In the genomic region with DNA sequence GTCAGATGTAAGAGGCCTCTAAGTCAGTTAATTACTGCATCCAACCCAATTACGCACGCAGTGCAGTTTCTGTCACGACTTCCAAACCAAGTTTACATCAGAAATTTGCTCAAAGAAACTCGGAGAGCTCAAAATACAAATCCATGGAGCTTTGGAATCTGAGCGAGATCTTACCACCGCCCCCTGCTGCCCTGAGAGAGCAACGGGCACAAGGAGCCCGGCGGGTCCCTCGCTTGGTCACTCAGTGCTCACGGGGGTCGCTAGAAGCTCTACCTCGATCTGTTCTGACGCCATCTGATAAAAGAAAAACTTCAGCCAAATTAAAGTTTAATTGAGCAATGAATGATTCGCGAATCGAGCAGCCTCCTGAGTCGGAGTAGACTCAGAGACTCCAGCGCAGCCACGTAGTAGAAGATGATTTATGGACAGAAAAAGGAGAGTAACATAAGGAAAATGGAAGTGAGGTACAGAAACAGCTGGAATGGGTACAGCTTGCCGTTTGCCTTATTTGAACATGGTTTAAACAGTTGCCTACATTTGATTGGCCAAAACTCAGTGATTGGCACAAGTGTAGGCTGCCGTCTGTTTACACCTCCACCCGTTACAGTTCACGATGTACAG, we compare ENCODE assay signal across 1 cellular context.
TF ChIP-seq lines count a peak whose summit lies in the region.

No MANE protein-coding gene starts in this region.

TF ChIP-seq in WTC11, 78 proteins besides CTCF, POLR2A, EP300 and RAD21 (continued from another document):
- TF ChIP-seq, protein P1, sequence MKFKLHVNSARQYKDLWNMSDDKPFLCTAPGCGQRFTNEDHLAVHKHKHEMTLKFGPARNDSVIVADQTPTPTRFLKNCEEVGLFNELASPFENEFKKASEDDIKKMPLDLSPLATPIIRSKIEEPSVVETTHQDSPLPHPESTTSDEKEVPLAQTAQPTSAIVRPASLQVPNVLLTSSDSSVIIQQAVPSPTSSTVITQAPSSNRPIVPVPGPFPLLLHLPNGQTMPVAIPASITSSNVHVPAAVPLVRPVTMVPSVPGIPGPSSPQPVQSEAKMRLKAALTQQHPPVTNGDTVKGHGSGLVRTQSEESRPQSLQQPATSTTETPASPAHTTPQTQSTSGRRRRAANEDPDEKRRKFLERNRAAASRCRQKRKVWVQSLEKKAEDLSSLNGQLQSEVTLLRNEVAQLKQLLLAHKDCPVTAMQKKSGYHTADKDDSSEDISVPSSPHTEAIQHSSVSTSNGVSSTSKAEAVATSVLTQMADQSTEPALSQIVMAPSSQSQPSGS (CRISPR knock-in tag; IDR thresholded peaks at IDR 0.05; ENCODE audit: borderline replicate concordance, low read depth) = no peak
- no peak for TF ChIP-seq ZNF232 (CRISPR knock-in tag; IDR thresholded peaks at IDR 0.05)
- no peak for TF ChIP-seq ZBTB21 (CRISPR knock-in tag; IDR thresholded peaks at IDR 0.05; ENCODE audit: borderline replicate concordance)
- TF ChIP-seq, protein P2, sequence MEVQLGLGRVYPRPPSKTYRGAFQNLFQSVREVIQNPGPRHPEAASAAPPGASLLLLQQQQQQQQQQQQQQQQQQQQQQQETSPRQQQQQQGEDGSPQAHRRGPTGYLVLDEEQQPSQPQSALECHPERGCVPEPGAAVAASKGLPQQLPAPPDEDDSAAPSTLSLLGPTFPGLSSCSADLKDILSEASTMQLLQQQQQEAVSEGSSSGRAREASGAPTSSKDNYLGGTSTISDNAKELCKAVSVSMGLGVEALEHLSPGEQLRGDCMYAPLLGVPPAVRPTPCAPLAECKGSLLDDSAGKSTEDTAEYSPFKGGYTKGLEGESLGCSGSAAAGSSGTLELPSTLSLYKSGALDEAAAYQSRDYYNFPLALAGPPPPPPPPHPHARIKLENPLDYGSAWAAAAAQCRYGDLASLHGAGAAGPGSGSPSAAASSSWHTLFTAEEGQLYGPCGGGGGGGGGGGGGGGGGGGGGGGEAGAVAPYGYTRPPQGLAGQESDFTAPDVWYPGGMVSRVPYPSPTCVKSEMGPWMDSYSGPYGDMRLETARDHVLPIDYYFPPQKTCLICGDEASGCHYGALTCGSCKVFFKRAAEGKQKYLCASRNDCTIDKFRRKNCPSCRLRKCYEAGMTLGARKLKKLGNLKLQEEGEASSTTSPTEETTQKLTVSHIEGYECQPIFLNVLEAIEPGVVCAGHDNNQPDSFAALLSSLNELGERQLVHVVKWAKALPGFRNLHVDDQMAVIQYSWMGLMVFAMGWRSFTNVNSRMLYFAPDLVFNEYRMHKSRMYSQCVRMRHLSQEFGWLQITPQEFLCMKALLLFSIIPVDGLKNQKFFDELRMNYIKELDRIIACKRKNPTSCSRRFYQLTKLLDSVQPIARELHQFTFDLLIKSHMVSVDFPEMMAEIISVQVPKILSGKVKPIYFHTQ (CRISPR knock-in tag; IDR thresholded peaks at IDR 0.05) = no peak
- TF ChIP-seq SMAD3 (CRISPR knock-in tag; IDR thresholded peaks at IDR 0.05; ENCODE audit: borderline replicate concordance) = no peak
